Comparison of ENCODE assay signal across 20 cellular contexts in the genomic region with DNA sequence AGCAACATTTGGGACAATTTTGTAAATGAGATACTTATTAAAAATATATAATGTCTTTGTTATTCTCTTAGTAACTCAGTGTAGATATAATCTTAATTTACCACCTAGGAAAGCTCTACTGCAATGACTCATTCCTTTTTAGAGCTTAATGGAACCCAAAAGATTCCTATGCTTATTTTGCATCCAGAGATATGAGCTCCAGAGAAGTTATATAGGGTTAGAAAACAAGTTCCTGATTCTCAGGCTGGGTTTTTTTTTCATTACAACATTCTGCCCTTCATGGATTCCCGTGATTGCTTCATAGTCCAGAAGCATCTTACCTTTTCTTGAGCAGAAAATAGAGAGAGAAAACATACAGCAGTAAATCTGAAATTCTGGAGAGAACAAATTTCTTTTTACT. TPM values are rescaled to one million over a fixed set of nuclear protein-coding genes. Genes with fewer than 3 reads are reported as not detected.
"Had no signal": no experiment of that assay in that cellular context is flagged by ENCODE, and none has a peak within 500 bp of the region (broad histone marks: within the 10 kb centered on the region; RNA-seq: fewer than 3 reads in every experiment).

No MANE protein-coding gene starts in this region.

- H3K4me3 ChIP-seq: lower lobe of right lung, thyroid gland had no signal

- H3K36me3 ChIP-seq: lower lobe of right lung, thyroid gland had no signal

- DNase-seq: activated CD4-positive, alpha-beta T cell treated with anti-CD3 and anti-CD28 coated beads, Interleukin-2, amount 10 ng/mL, durations not matched to agents 24 days and 14 days; activated CD8-positive, alpha-beta T cell treated with anti-CD3 and anti-CD28 coated beads, Interleukin-2, amount 10 ng/mL, durations not matched to agents 7 days and 5 days; activated naive CD4-positive, alpha-beta T cell treated with anti-CD3 and anti-CD28 coated beads for 36 hours; activated naive CD8-positive, alpha-beta T cell treated with anti-CD3 and anti-CD28 coated beads, Interleukin-2, amount 50 U/mL, for 24 hours; activated T-cell treated with anti-CD3 and anti-CD28 coated beads, Interleukin-2, amount 50 U/mL, for 4 hours; effector CD4-positive, alpha-beta T cell; foreskin fibroblast; hypothalamus; islet precursor cell; left colon; lower lobe of right lung; posterior cingulate gyrus; retina; stimulated activated CD4-positive, alpha-beta T cell treated with anti-CD3 and anti-CD28 coated beads, Interleukin-12 subunit alpha, Interleukin-12 subunit beta, amount 100 ng/mL, for 4 hours; stimulated activated CD4-positive, alpha-beta T cell treated with anti-CD3 and anti-CD28 coated beads, Interleukin-1b, Interleukin-23, amount 100 ng/mL, for 48 hours; stimulated activated CD8-positive, alpha-beta memory T cell treated with anti-CD3 and anti-CD28 coated beads, Interleukin-4, amount 100 ng/mL, for 48 hours; stimulated activated naive CD4-positive, alpha-beta T cell treated with Interleukin-2 at 50 U/mL for 16 hours; T1000; thyroid gland had no signal

- ATAC-seq: activated CD8-positive, alpha-beta T cell treated with anti-CD3 and anti-CD28 coated beads, Interleukin-2, amount 10 ng/mL, durations not matched to agents 7 days and 5 days; activated naive CD8-positive, alpha-beta T cell treated with anti-CD3 and anti-CD28 coated beads, Interleukin-2, amount 50 U/mL, for 24 hours; activated T-cell treated with anti-CD3 and anti-CD28 coated beads, Interleukin-2, amount 50 U/mL, for 4 hours; left colon; lower lobe of right lung; natural killer cell treated with Interleukin-12 subunit alpha and Interleukin-12 subunit beta and Interleukin-15 and Interleukin-18, amount 100 ng/mL, for 72 hours had no signal

- H3K4me1 ChIP-seq: lower lobe of right lung had no signal

- H3K27ac ChIP-seq: lower lobe of right lung, thyroid gland had no signal

- H3K9me3 ChIP-seq: lower lobe of right lung, thyroid gland had no signal

- H3K27me3 ChIP-seq: thyroid gland had no signal

RNA-seq across cellular contexts. Expression of a gene that starts 57.9 kb away (rescaled TPM):
- total RNA-seq: activated CD8-positive, alpha-beta T cell treated with anti-CD3 and anti-CD28 coated beads, Interleukin-2, amount 10 ng/mL, durations not matched to agents 7 days and 5 days; activated naive CD4-positive, alpha-beta T cell treated with anti-CD3 and anti-CD28 coated beads for 36 hours had no signal
